ENCODE assay signal across 30 cellular contexts in genomic region chr1:5598824-5599395, GRCh38.
DNase-seq lines count a peak whose midpoint lies in the region; ATAC-seq, FAIRE-seq and TF ChIP-seq lines count a peak whose summit lies in the region.
"Had no signal": no experiment of that assay in that cellular context is flagged by ENCODE, and none has a peak within 500 bp of the region (broad histone marks: within the 10 kb centered on the region; RNA-seq: fewer than 3 reads in every experiment).

No MANE protein-coding gene starts in this region.

- no peak overlapping the region for H2BK5ac ChIP-seq in H1 (ENCODE audit: low read depth, low read length)

- peaks cover 49% of the 10 kb centered on the region for H3K9me3 Mint-ChIP-seq in osteocyte (ENCODE audit: unreplicated experiment)
- H3K9me3 Mint-ChIP-seq: activated CD8-positive, alpha-beta T cell treated with anti-CD3 and anti-CD28 coated beads for 36 hours; CD4-positive, alpha-beta T cell; T-helper 2 cell treated with Interferon-gamma antibody and Interleukin-4, amounts not matched to agents 5 μg/mL and 100 μg/mL, for 36 hours had no signal

- H4K91ac ChIP-seq in H1 (replicated peaks; ENCODE audit: insufficient read length, low read length), result no peak overlapping the region

- no peak overlapping the region for H4K8ac ChIP-seq in H1 (ENCODE audit: extremely low read depth, insufficient read depth, low read length)

- H3K4ac ChIP-seq in H1 (replicated peaks; ENCODE audit: insufficient read length, low read depth, low read length), result no peak overlapping the region

- H3K9me3 ChIP-seq in HepG2 (ENCODE audit: low read length) (no peaks in the 10 kb centered on the region), right lobe of liver (no peaks in the 10 kb centered on the region), H1 (ENCODE audit: insufficient read depth in 2 of 2, low read depth in 1 of 2, low read length in 1 of 2) (no peaks in the 10 kb centered on the region)
- H3K9me3 ChIP-seq: A549, heart left ventricle, Peyer's patch, testis, uterus had no signal

- H3K4me3 ChIP-seq in HepG2 (replicated peaks in 1 of 3; ENCODE audit: insufficient read depth in 1 of 3, low read depth in 2 of 3, low read length in 3 of 3) (no peak overlapping the region), right lobe of liver (no peak overlapping the region), H1 (ENCODE audit: extremely low read depth in 1 of 4, insufficient read depth in 2 of 4, low read depth in 3 of 4, low read length in 4 of 4) (no peak overlapping the region)
- H3K4me3 ChIP-seq: A549, heart left ventricle, Peyer's patch, skin epidermis, testis, uterus had no signal

- H2AFZ ChIP-seq in HepG2 (ENCODE audit: low read length) (no peak overlapping the region), H1 (ENCODE audit: low read length) (no peak overlapping the region)

- no peak overlapping the region for H2BK12ac ChIP-seq in H1 (ENCODE audit: low read depth, low read length)

- H3K27ac ChIP-seq in HepG2 (ENCODE audit: extremely low read length, insufficient read depth, low read length) (no peak overlapping the region), right lobe of liver (no peak overlapping the region), H1 (ENCODE audit: low read depth, low read length) (no peak overlapping the region)
- H3K27ac ChIP-seq: A549, foreskin keratinocyte, heart left ventricle, Peyer's patch, skin epidermis, testis, uterus had no signal

- peaks cover 23% of the 10 kb centered on the region for H3K4me1 ChIP-seq in HepG2 (ENCODE audit: insufficient read depth, low read length)
- peaks cover 0 to 9% (median 0%) of the 10 kb centered on the region in 4 donors for H3K4me1 ChIP-seq in right lobe of liver
- peaks cover 0 to 3% (median 0%) of the 10 kb centered on the region in 4 experiments; a peak in 2 of 7 replicates for H3K4me1 ChIP-seq in H1 (replicated peaks in 1 of 4; ENCODE audit: control insufficient read depth in 3 of 4, insufficient read depth in 4 of 4, low read length in 3 of 4)
- H3K4me1 ChIP-seq: A549, foreskin keratinocyte, Peyer's patch, uterus had no signal

- H3K27me3 ChIP-seq in HepG2 (ENCODE audit: control insufficient read depth in 1 of 2, insufficient read depth in 2 of 2, low read length in 2 of 2), result peaks cover 0 to 3% of the 10 kb centered on the region in 2 experiments; a peak in 1 of 5 replicates
- H3K27me3 ChIP-seq in right lobe of liver, result no peaks in the 10 kb centered on the region
- no peaks in the 10 kb centered on the region for H3K27me3 ChIP-seq in H1 (replicated peaks in 1 of 4; ENCODE audit: control insufficient read depth in 3 of 4, extremely low read depth in 1 of 4, insufficient read depth in 3 of 4, low read length in 3 of 4)
- H3K27me3 ChIP-seq: foreskin keratinocyte, Peyer's patch, testis, uterus had no signal

- no peaks in the 10 kb centered on the region for H3K79me2 ChIP-seq in HepG2 (ENCODE audit: insufficient read depth, low read length)
- no peaks in the 10 kb centered on the region for H3K79me2 ChIP-seq in H1 (ENCODE audit: control insufficient read depth in 1 of 2, insufficient read depth in 2 of 2, low read length in 2 of 2)

- no peak for DNase-seq in HepG2 (ENCODE audit: low spot score)
- DNase-seq in right lobe of liver, result no peak
- no peak for DNase-seq in H1 (ENCODE audit: low read depth in 1 of 2, low spot score in 2 of 2)
- DNase-seq in osteocyte (ENCODE audit: extremely low spot score, unreplicated experiment), result peak; percentile 62
- DNase-seq in RPMI8226, result no peak
- DNase-seq in GF-D8 (lab: John Stamatoyannopoulos, UW), result no peak
- DNase-seq in cardiac septum (ENCODE audit: low spot score), result no peak
- DNase-seq: activated CD4-positive, alpha-beta T cell treated with anti-CD3 and anti-CD28 coated beads for 1 hour; activated CD8-positive, alpha-beta T cell treated with anti-CD3 and anti-CD28 coated beads for 36 hours; central memory CD4-positive, alpha-beta T cell; DND-41; foreskin keratinocyte; kidney; midbrain; MV-4-11; NCI-H1436; NCI-H2081; NCI-H748 treated with DMSO at 0.1 percent for 48 hours; occipital lobe; Peyer's patch; stimulated activated naive CD4-positive, alpha-beta T cell; testis; uterus had no signal

- CTCF ChIA-PET in HepG2 (lab: Yijun Ruan, JAX; ENCODE audit: low intra/inter-chr PET ratio, low total read pairs) (no interaction called here), H1 (lab: Charles Lee; ENCODE audit: partially characterized antibody) (interaction anchor here (0.6 to 3.8 kb wide), 25 partner anchors 10 to 943 kb away, joined by 3 to 22 read pairs (median 3); no protein-coding TSS in a partner anchor)

- TF ChIP-seq RAD21 in HepG2 (CRISPR knock-in tag; IDR thresholded peaks at IDR 0.05), result no peak
- no peak for TF ChIP-seq RAD21 in H1 (IDR thresholded peaks at IDR 0.05 in 1 of 2, conservative IDR thresholded peaks at IDR 0.05 in 1 of 2; ENCODE audit: low read depth in 2 of 2, low read length in 2 of 2)

- H3K27ac Mint-ChIP-seq in osteocyte (ENCODE audit: unreplicated experiment), result no peak overlapping the region
- H3K27ac Mint-ChIP-seq: activated CD8-positive, alpha-beta T cell treated with anti-CD3 and anti-CD28 coated beads for 36 hours; CD4-positive, alpha-beta T cell; T-helper 2 cell treated with Interferon-gamma antibody and Interleukin-4, amounts not matched to agents 5 μg/mL and 100 μg/mL, for 36 hours had no signal

- FAIRE-seq in HepG2 (lab: Jason Lieb, UNC) (no peak), H1 (lab: Jason Lieb, UNC) (no peak)
- FAIRE-seq: A549, kidney had no signal

- TF ChIP-seq EP300 in HepG2 (IDR thresholded peaks at IDR 0.05; ENCODE audit: low read depth in 2 of 2, low read length in 2 of 2) (no peak), HepG2 (CRISPR knock-in tag; IDR thresholded peaks at IDR 0.05; ENCODE audit: borderline replicate concordance) (no peak), H1 (IDR thresholded peaks at IDR 0.05; ENCODE audit: borderline replicate concordance in 1 of 2, low read depth in 2 of 2, low read length in 2 of 2) (no peak)

- in situ Hi-C loops in HepG2 (cut with HindIII; ENCODE audit: extremely low pct_ligation_motif_present, low pct_unique_long_range_greater_than_20kb), result no loop called here

- no peaks in the 10 kb centered on the region for H3K36me3 Mint-ChIP-seq in osteocyte (ENCODE audit: unreplicated experiment)

- H3K23ac ChIP-seq in H1 (ENCODE audit: insufficient read length), result no peak overlapping the region

- H2BK15ac ChIP-seq in H1 (ENCODE audit: low read length), result no peak overlapping the region

- H2BK120ac ChIP-seq in H1 (replicated peaks; ENCODE audit: low read depth, low read length), result no peak overlapping the region

- H3K79me1 ChIP-seq in H1 (ENCODE audit: low read depth, low read length), result no peaks in the 10 kb centered on the region

- H3K56ac ChIP-seq in H1 (replicated peaks; ENCODE audit: insufficient read length, low read depth, low read length), result no peak overlapping the region

- H3K18ac ChIP-seq in H1 (ENCODE audit: extremely low read depth, low read length), result no peak overlapping the region

- 57% methylated on average over 9 of the region's 10 CpGs for WGBS in HepG2 (ENCODE audit: low lambda C conversion rate)
- WGBS in right lobe of liver (ENCODE audit: insufficient coverage, low coverage, low lambda C conversion rate, missing lambda C conversion rate), result 64% methylated on average over 5 of the region's 10 CpGs
- WGBS in H1 (ENCODE audit: extremely low coverage in 1 of 2, insufficient coverage in 1 of 2, insufficient read length in 1 of 2, insufficient replicate concordance in 2 of 2, low coverage in 1 of 2, low lambda C conversion rate in 2 of 2, missing lambda C conversion rate in 1 of 2), 2 experiments, result 84% methylated on average over 10 of the region's 10 CpGs; no CpG with 5 or more reads in 1 of the 2 experiments

- ATAC-seq in HepG2, result peak; percentile 17; the same call in 1 of the 3 replicates
- no peak for ATAC-seq in right lobe of liver
- ATAC-seq in GM19395 (IDR thresholded peaks at IDR 0.05; ENCODE audit: unreplicated experiment), result no peak
- ATAC-seq: activated CD8-positive, alpha-beta T cell treated with anti-CD3 and anti-CD28 coated beads for 36 hours; foreskin keratinocyte; naive thymus-derived CD4-positive, alpha-beta T cell had no signal

- POLR2A ChIA-PET in HepG2 (lab: Yijun Ruan, JAX) (no interaction called here), H1 (lab: Charles Lee; ENCODE audit: partially characterized antibody) (no interaction called here)

- H3K36me3 ChIP-seq in HepG2 (replicated peaks in 1 of 2; ENCODE audit: control insufficient read depth in 1 of 2, insufficient read depth in 2 of 2, low read length in 2 of 2), result no peaks in the 10 kb centered on the region
- H3K36me3 ChIP-seq in right lobe of liver, result no peaks in the 10 kb centered on the region
- no peaks in the 10 kb centered on the region for H3K36me3 ChIP-seq in H1 (ENCODE audit: control insufficient read depth in 2 of 4, insufficient read depth in 4 of 4, low read length in 3 of 4)
- H3K36me3 ChIP-seq: heart left ventricle, Peyer's patch, uterus had no signal

- no peak overlapping the region for H3K14ac ChIP-seq in H1 (ENCODE audit: insufficient read length)

- no peak overlapping the region for H3K4me3 Mint-ChIP-seq in osteocyte (ENCODE audit: unreplicated experiment)
- H3K4me3 Mint-ChIP-seq: activated CD8-positive, alpha-beta T cell treated with anti-CD3 and anti-CD28 coated beads for 36 hours; CD4-positive, alpha-beta T cell; naive thymus-derived CD4-positive, alpha-beta T cell; T-helper 2 cell treated with Interferon-gamma antibody and Interleukin-4, amounts not matched to agents 5 μg/mL and 100 μg/mL, for 36 hours had no signal

- peak overlapping the region; percentile 24; the same call in 1 of the 2 replicates for H2AK5ac ChIP-seq in H1 (ENCODE audit: low read depth, low read length)

- H3K9ac ChIP-seq in HepG2 (ENCODE audit: insufficient read depth, low read depth, low read length), result no peak overlapping the region
- H3K9ac ChIP-seq in H1 (replicated peaks in 1 of 4; ENCODE audit: extremely low read depth in 1 of 4, low read depth in 3 of 4, low read length in 3 of 4), result no peak overlapping the region

- no peak for TF ChIP-seq POLR2A in HepG2 (IDR thresholded peaks at IDR 0.05; ENCODE audit: insufficient read depth in 1 of 2, low read depth in 2 of 2, low read length in 2 of 2)
- no peak for TF ChIP-seq POLR2A in right lobe of liver (IDR thresholded peaks at IDR 0.05)
- TF ChIP-seq POLR2A in H1 (IDR thresholded peaks at IDR 0.05; ENCODE audit: control extremely low read depth in 1 of 2, low read depth in 2 of 2, low read length in 2 of 2), result no peak

- no peak overlapping the region for H3K4me2 ChIP-seq in HepG2 (ENCODE audit: low read depth, low read length)
- no peak overlapping the region for H3K4me2 ChIP-seq in H1 (ENCODE audit: insufficient read depth in 1 of 2, low read depth in 2 of 2, low read length in 2 of 2)
- H3K4me2 ChIP-seq: A549 had no signal

- no peak overlapping the region for H4K5ac ChIP-seq in H1 (ENCODE audit: insufficient read length, low read depth, low read length)

- no peaks in the 10 kb centered on the region for H3K4me1 Mint-ChIP-seq in osteocyte (ENCODE audit: unreplicated experiment)

- TF ChIP-seq CTCF in HepG2 (CRISPR knock-in tag; IDR thresholded peaks at IDR 0.05) (no peak), right lobe of liver (IDR thresholded peaks at IDR 0.05) (no peak), H1 (IDR thresholded peaks at IDR 0.05; ENCODE audit: control extremely low read depth in 1 of 3, insufficient read depth in 1 of 3, low read depth in 1 of 3, low read length in 3 of 3) (no peak), osteocyte (IDR thresholded peaks at IDR 0.05) (no peak)

- H2BK20ac ChIP-seq in H1 (ENCODE audit: low read length), result no peak overlapping the region

- no peaks in the 10 kb centered on the region for H4K20me1 ChIP-seq in HepG2 (ENCODE audit: insufficient read depth, low read length)
- H4K20me1 ChIP-seq in H1 (replicated peaks in 1 of 2; ENCODE audit: control insufficient read depth in 1 of 2, insufficient read depth in 2 of 2, low read length in 2 of 2), result no peaks in the 10 kb centered on the region

- BruUV-seq in HepG2 (replicated peaks; lab: Mats Ljungman, UMichigan), result no TSS peak

- no peaks in the 10 kb centered on the region; the same call in 1 of the 2 replicates for H3K23me2 ChIP-seq in H1 (ENCODE audit: low read depth, low read length)

- intact Hi-C loops in HepG2 (cut with micrococcal nuclease; ENCODE audit: unreplicated experiment) (no loop called here), right lobe of liver (cut with DNase I) (no loop called here), cardiac septum (cut with DNase I) (no loop called here)

- no peaks in the 10 kb centered on the region for H3K27me3 Mint-ChIP-seq in osteocyte (ENCODE audit: unreplicated experiment)
